Comparison of ENCODE assay signal across 29 cellular contexts in the genomic region with DNA sequence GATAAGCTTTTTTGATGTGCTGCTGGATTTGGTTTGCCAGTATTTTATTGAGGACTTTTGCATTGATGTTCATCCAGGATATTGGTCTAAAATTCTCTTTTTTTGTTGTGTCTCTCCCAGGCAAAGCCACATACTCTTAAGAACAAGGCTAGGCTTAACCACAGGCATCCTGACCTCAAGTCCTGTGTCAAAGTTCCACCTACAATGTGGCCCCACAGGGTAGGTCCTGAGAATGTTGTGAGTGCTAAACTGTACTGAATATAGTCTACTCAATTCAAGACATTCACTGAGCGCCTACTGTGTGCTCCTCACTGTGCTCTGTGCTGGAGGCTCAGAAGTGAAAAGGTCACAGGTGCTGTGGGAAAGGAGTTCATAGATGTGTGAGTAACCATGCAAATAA. TPM values are rescaled to one million over a fixed set of nuclear protein-coding genes. Genes with fewer than 3 reads are reported as not detected.
"Had no signal": no experiment of that assay in that cellular context is flagged by ENCODE, and none has a peak within 500 bp of the region (broad histone marks: within the 10 kb centered on the region; RNA-seq: fewer than 3 reads in every experiment).

No MANE protein-coding gene starts in this region.

- DNase-seq: activated CD4-positive, alpha-beta memory T cell treated with anti-CD3 and anti-CD28 coated beads for 36 hours; activated CD4-positive, alpha-beta T cell treated with anti-CD3 and anti-CD28 coated beads, Interleukin-2, amount 10 ng/mL, durations not matched to agents 24 days and 14 days; activated CD4-positive, CD25-positive, alpha-beta regulatory T cell treated with anti-CD3 and anti-CD28 coated beads, Interleukin-2, amount 50 U/mL, for 72 hours; activated T-cell treated with anti-CD3 and anti-CD28 coated beads, Interleukin-2, amount 50 U/mL, for 4 hours; aorta; central memory CD4-positive, alpha-beta T cell; dermis blood vessel endothelial cell; effector CD4-positive, alpha-beta T cell; gastrocnemius medialis; left colon; mammary epithelial cell; naive thymus-derived CD4-positive, alpha-beta T cell; ovary; retina; sigmoid colon; stimulated activated CD4-positive, alpha-beta T cell treated with anti-CD3 and anti-CD28 coated beads, Interleukin-1b, Interleukin-23, amount 100 ng/mL, for 48 hours; stimulated activated CD4-positive, alpha-beta T cell treated with anti-CD3 and anti-CD28 coated beads, Interleukin-4, amount 100 ng/mL, for 4 hours; stimulated activated CD8-positive, alpha-beta memory T cell treated with anti-CD3 and anti-CD28 coated beads, Interleukin-4, amount 100 ng/mL, for 48 hours; stomach; T-helper 2 cell; thyroid gland; upper lobe of left lung had no signal

- H2AFZ ChIP-seq: hepatocyte had no signal

- H3K9me3 ChIP-seq: breast epithelium, esophagus muscularis mucosa, gastrocnemius medialis, ovary, sigmoid colon, stomach, thyroid gland, upper lobe of left lung, vagina had no signal

- H3K27me3 ChIP-seq: breast epithelium, esophagus muscularis mucosa, gastrocnemius medialis, hepatocyte, ovary, sigmoid colon, stomach, thyroid gland, upper lobe of left lung, vagina had no signal

- H3K4me2 ChIP-seq: hepatocyte, smooth muscle cell had no signal

- H3K4me3 ChIP-seq: breast epithelium, esophagus muscularis mucosa, gastrocnemius medialis, hepatocyte, ovary, sigmoid colon, smooth muscle cell, stomach, thyroid gland, upper lobe of left lung, vagina had no signal

- ATAC-seq: activated T-cell treated with anti-CD3 and anti-CD28 coated beads, Interleukin-2, amount 50 U/mL, for 4 hours; gastrocnemius medialis; left colon; naive thymus-derived CD4-positive, alpha-beta T cell; stimulated activated memory B cell treated with anti-CD40 and anti-IgM and Interleukin-4, amounts not matched to agents 10 μg/mL and 1 μg/mL and 100 μg/mL, for 72 hours had no signal

- H3K36me3 ChIP-seq: breast epithelium, esophagus muscularis mucosa, gastrocnemius medialis, ovary, sigmoid colon, stomach, thyroid gland, upper lobe of left lung, vagina had no signal

- H3K27ac ChIP-seq: breast epithelium, esophagus muscularis mucosa, gastrocnemius medialis, hepatocyte, ovary, sigmoid colon, stomach, thyroid gland, upper lobe of left lung, vagina had no signal

- H3K4me1 ChIP-seq: breast epithelium, upper lobe of left lung, vagina had no signal

RNA-seq across cellular contexts. Expression of gene DDAH1, which starts 20.6 kb away (rescaled TPM):
- total RNA-seq: activated CD4-positive, alpha-beta memory T cell treated with anti-CD3 and anti-CD28 coated beads for 36 hours; activated CD4-positive, alpha-beta T cell treated with anti-CD3 and anti-CD28 coated beads, Interleukin-2, amount 10 ng/mL, durations not matched to agents 24 days and 14 days; activated T-helper 2 cell treated with anti-CD3 and anti-CD28 coated beads, Interferon-gamma antibody, Interleukin-2, Interleukin-4, amounts not matched to agents 10 μg/mL and 5 μg/mL and 100 μg/mL, durations not matched to agents 14 hours and 24 hours and 36 hours had no signal
- polyA plus RNA-seq: naive thymus-derived CD4-positive, alpha-beta T cell had no signal
